1 cellular context compared by ENCODE assay signal in genomic region chr2:70942900-70943871, GRCh38.
TF ChIP-seq lines count a peak whose summit lies in the region.

No MANE protein-coding gene starts in this region.

TF ChIP-seq in H1, 55 proteins besides CTCF, POLR2A, EP300 and RAD21:
- TF ChIP-seq TAF1 (IDR thresholded peaks at IDR 0.05; ENCODE audit: low read depth, low read length) (no peak), USF2 (IDR thresholded peaks at IDR 0.05; ENCODE audit: low read length) (no peak), CHD1 (IDR thresholded peaks at IDR 0.05; ENCODE audit: low read depth, low read length) (no peak), TAF7 (optimal IDR thresholded peaks at IDR 0.05; ENCODE audit: borderline replicate concordance, low read depth, low read length) (no peak), NANOG (IDR thresholded peaks at IDR 0.05; ENCODE audit: insufficient read depth, low read depth, low read length, poor library complexity, severe bottlenecking) (no peak), EZH2 (IDR thresholded peaks at IDR 0.05; ENCODE audit: low read depth, low read length, severe bottlenecking) (no peak), JUND (IDR thresholded peaks at IDR 0.05; ENCODE audit: low read length) (no peak), RFX5 (IDR thresholded peaks at IDR 0.05; ENCODE audit: borderline replicate concordance, low read depth, low read length) (no peak), SP4 (IDR thresholded peaks at IDR 0.05; ENCODE audit: low read length) (no peak), CEBPB (IDR thresholded peaks at IDR 0.05; ENCODE audit: low read depth, low read length) (no peak), GABPA (IDR thresholded peaks at IDR 0.05; ENCODE audit: borderline replicate concordance, insufficient read depth, low read length) (no peak), BRCA1 (IDR thresholded peaks at IDR 0.05; ENCODE audit: low read depth, low read length) (no peak), CHD7 (IDR thresholded peaks at IDR 0.05; ENCODE audit: insufficient replicate concordance, low read length) (no peak), SIRT6 (IDR thresholded peaks at IDR 0.05; ENCODE audit: low read length) (no peak), SP1 (IDR thresholded peaks at IDR 0.05; ENCODE audit: low read depth, low read length) (no peak), GTF2F1 (IDR thresholded peaks at IDR 0.05; ENCODE audit: borderline replicate concordance, low read depth, low read length) (no peak)
TF ChIP-seq in H1: peak in this region for 0.
